13 cellular contexts compared by ENCODE assay signal in the genomic region with DNA sequence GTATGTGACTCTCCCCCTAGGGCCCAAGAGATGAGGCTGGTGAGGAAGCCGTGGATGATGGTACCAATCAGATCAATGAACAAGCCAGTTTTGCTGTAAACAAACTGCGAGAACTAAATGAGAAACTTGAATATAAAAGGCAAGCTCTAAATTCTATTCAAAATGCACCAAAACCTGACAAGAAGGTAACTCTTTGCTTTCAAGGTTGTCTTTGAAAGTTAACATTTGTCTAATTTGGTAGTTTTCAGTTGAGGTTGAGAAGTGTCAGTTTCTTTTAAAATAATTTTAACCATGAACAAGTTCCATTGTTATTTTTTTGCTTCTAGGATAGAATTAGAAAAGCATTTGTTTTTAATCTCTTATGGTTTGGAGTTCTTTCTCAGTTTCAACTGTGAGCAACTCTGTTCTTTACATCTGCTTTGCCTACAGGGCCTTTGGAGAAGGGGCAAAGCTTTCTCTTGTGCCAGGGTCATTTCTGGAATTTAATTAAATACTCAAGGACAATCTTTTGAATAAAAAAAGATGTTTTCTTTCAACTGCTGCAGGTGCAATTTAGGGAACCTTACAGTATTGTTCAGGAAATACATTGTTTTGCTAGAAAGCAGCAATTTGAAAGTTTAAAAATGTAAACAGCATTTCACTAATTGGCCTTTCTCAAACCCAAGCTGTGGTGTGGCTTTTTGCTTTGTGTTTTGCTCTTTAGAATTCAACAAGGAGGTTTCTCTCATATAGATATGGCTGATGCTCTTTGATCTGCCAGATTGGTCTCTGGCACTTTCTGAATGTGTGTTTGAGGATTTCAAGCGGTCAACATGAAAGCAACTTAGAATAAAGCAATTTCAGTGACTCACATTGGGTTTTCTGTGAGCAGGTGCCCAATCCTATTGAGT.
DNase-seq lines count a peak whose midpoint lies in the region; ATAC-seq and TF ChIP-seq lines count a peak whose summit lies in the region.
"Had no signal": no experiment of that assay in that cellular context is flagged by ENCODE, and none has a peak within 500 bp of the region (broad histone marks: within the 10 kb centered on the region; RNA-seq: fewer than 3 reads in every experiment).

No MANE protein-coding gene starts in this region.

- peaks cover 12% of the 10 kb centered on the region for H3K4me1 Mint-ChIP-seq in activated T-helper 17 cell treated with anti-CD3 and anti-CD28 coated beads, Interleukin-2, amount 50 U/mL, for 72 hours

- no peaks in the 10 kb centered on the region for H3K9me3 Mint-ChIP-seq in activated T-helper 17 cell treated with anti-CD3 and anti-CD28 coated beads, Interleukin-2, amount 50 U/mL, for 72 hours

- H3K36me3 ChIP-seq in left lung, result peaks cover 0 to 6% of the 10 kb centered on the region in 2 donors
- H3K36me3 ChIP-seq in tibial artery, result peaks cover 0 to 7% (median 0%) of the 10 kb centered on the region in 3 donors

- intact Hi-C loops in left lung (cut with DNase I), result no loop called here
- intact Hi-C loops in tibial artery (cut with DNase I; ENCODE audit: low total_unique reads), result no loop called here

- peak; percentile 77 for ATAC-seq in GM18873 (IDR thresholded peaks at IDR 0.05; ENCODE audit: low FRiP score, unreplicated experiment)
- ATAC-seq in GM21515 (IDR thresholded peaks at IDR 0.05; ENCODE audit: unreplicated experiment), result peak; percentile 65
- ATAC-seq in HG03064 (IDR thresholded peaks at IDR 0.05; ENCODE audit: low read depth, unreplicated experiment), result peak; percentile 92
- peak; percentile 90 for ATAC-seq in activated T-helper 17 cell treated with anti-CD3 and anti-CD28 coated beads, Interleukin-2, amount 50 U/mL, for 72 hours (replicated peaks)
- no peak for ATAC-seq in left lung

- H3K4me3 ChIP-seq in left lung, result no peak overlapping the region
- no peak overlapping the region for H3K4me3 ChIP-seq in tibial artery

- H3K36me3 Mint-ChIP-seq in activated T-helper 17 cell treated with anti-CD3 and anti-CD28 coated beads, Interleukin-2, amount 50 U/mL, for 72 hours (ENCODE audit: low read depth), result peaks cover 31% of the 10 kb centered on the region

- H3K27me3 ChIP-seq in left lung, result no peaks in the 10 kb centered on the region
- H3K27me3 ChIP-seq in tibial artery, result no peaks in the 10 kb centered on the region

- TF ChIP-seq CTCF in left lung (IDR thresholded peaks at IDR 0.05) (no peak), tibial artery (IDR thresholded peaks at IDR 0.05) (no peak)

- H3K4me1 ChIP-seq in left lung (no peaks in the 10 kb centered on the region), tibial artery (peaks cover 0 to 7% (median 0%) of the 10 kb centered on the region in 4 donors)

- H3K27ac ChIP-seq in left lung (no peak overlapping the region), tibial artery (no peak overlapping the region)

- H3K4me3 Mint-ChIP-seq in activated T-helper 17 cell treated with anti-CD3 and anti-CD28 coated beads, Interleukin-2, amount 50 U/mL, for 72 hours, result no peak overlapping the region
- H3K4me3 Mint-ChIP-seq: dendritic cell treated with granulocyte-macrophage colony-stimulating factor and Interleukin-4, amounts not matched to agents 40 ng/mL and 50 ng/mL, for 4 days had no signal

- H3K9me3 ChIP-seq in left lung (no peaks in the 10 kb centered on the region), tibial artery (no peaks in the 10 kb centered on the region)

- no peaks in the 10 kb centered on the region for H3K27me3 Mint-ChIP-seq in activated T-helper 17 cell treated with anti-CD3 and anti-CD28 coated beads, Interleukin-2, amount 50 U/mL, for 72 hours

- DNase-seq in left lung (no peak), tibial artery (no peak), NOMO-1 treated with dmso at 0.1 percent for 144 hours (lab: John Stamatoyannopoulos, UW; ENCODE audit: unreplicated experiment) (no peak)
- DNase-seq: activated gamma-delta T cell, DMS79, glutamatergic neuron, mammary epithelial cell, NCI-H1092 treated with DMSO at 0.1 percent for 48 hours had no signal

- H3K27ac Mint-ChIP-seq in activated T-helper 17 cell treated with anti-CD3 and anti-CD28 coated beads, Interleukin-2, amount 50 U/mL, for 72 hours, result peak overlapping the region; percentile 51
- H3K27ac Mint-ChIP-seq: dendritic cell treated with granulocyte-macrophage colony-stimulating factor and Interleukin-4, amounts not matched to agents 40 ng/mL and 50 ng/mL, for 4 days had no signal
